1 cellular context compared by ENCODE assay signal in the genomic region with DNA sequence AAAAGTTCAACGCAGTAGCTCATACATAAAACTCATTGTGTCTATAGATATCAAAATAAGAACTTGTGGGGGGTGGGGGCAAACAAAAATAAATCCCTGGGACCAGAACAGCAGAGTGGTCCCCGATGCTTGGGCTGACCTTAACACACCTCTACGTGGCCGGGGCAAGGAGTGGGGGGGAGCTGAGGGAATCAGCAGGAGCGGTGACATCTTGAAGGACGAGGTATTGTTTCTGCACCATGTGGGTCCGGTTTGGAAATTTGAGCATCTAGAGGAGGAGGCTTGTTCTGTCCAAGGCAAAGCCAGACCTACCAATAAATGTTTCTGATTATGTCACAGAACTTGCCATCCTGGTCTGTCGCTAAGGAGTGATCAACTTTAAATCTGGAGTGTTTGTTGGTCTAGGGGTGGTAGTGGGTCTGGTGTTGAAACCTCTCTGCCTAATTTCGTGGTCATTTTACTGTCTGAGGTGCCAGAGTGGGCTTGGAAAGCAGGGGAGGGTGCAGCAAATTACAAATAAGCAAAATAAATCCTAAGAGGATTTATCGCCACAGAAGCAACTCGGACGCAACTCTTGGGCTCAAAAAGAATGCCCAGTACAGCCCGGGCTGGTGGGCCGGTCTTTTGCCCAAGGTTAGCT.
TF ChIP-seq lines count a peak whose summit lies in the region.

No MANE protein-coding gene starts in this region.

TF ChIP-seq in GM12878, 131 proteins besides CTCF, POLR2A, EP300 and RAD21 (continued from another document):
- no peak for TF ChIP-seq EZH2 (IDR thresholded peaks at IDR 0.05; ENCODE audit: borderline replicate concordance, control insufficient read depth, low read depth, low read length)
- TF ChIP-seq POU2F2 (IDR thresholded peaks at IDR 0.05; ENCODE audit: borderline replicate concordance, low read depth, low read length) = no peak
- no peak for TF ChIP-seq TARDBP (IDR thresholded peaks at IDR 0.05; ENCODE audit: borderline replicate concordance)
- TF ChIP-seq ZNF622 (IDR thresholded peaks at IDR 0.05) = no peak
- TF ChIP-seq, protein P1, sequence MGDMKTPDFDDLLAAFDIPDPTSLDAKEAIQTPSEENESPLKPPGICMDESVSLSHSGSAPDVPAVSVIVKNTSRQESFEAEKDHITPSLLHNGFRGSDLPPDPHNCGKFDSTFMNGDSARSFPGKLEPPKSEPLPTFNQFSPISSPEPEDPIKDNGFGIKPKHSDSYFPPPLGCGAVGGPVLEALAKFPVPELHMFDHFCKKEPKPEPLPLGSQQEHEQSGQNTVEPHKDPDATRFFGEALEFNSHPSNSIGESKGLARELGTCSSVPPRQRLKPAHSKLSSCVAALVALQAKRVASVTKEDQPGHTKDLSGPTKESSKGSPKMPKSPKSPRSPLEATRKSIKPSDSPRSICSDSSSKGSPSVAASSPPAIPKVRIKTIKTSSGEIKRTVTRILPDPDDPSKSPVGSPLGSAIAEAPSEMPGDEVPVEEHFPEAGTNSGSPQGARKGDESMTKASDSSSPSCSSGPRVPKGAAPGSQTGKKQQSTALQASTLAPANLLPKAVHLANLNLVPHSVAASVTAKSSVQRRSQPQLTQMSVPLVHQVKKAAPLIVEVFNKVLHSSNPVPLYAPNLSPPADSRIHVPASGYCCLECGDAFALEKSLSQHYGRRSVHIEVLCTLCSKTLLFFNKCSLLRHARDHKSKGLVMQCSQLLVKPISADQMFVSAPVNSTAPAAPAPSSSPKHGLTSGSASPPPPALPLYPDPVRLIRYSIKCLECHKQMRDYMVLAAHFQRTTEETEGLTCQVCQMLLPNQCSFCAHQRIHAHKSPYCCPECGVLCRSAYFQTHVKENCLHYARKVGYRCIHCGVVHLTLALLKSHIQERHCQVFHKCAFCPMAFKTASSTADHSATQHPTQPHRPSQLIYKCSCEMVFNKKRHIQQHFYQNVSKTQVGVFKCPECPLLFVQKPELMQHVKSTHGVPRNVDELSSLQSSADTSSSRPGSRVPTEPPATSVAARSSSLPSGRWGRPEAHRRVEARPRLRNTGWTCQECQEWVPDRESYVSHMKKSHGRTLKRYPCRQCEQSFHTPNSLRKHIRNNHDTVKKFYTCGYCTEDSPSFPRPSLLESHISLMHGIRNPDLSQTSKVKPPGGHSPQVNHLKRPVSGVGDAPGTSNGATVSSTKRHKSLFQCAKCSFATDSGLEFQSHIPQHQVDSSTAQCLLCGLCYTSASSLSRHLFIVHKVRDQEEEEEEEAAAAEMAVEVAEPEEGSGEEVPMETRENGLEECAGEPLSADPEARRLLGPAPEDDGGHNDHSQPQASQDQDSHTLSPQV (IDR thresholded peaks at IDR 0.05) = no peak
- TF ChIP-seq, protein P2, sequence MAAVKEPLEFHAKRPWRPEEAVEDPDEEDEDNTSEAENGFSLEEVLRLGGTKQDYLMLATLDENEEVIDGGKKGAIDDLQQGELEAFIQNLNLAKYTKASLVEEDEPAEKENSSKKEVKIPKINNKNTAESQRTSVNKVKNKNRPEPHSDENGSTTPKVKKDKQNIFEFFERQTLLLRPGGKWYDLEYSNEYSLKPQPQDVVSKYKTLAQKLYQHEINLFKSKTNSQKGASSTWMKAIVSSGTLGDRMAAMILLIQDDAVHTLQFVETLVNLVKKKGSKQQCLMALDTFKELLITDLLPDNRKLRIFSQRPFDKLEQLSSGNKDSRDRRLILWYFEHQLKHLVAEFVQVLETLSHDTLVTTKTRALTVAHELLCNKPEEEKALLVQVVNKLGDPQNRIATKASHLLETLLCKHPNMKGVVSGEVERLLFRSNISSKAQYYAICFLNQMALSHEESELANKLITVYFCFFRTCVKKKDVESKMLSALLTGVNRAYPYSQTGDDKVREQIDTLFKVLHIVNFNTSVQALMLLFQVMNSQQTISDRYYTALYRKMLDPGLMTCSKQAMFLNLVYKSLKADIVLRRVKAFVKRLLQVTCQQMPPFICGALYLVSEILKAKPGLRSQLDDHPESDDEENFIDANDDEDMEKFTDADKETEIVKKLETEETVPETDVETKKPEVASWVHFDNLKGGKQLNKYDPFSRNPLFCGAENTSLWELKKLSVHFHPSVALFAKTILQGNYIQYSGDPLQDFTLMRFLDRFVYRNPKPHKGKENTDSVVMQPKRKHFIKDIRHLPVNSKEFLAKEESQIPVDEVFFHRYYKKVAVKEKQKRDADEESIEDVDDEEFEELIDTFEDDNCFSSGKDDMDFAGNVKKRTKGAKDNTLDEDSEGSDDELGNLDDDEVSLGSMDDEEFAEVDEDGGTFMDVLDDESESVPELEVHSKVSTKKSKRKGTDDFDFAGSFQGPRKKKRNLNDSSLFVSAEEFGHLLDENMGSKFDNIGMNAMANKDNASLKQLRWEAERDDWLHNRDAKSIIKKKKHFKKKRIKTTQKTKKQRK (IDR thresholded peaks at IDR 0.05; ENCODE audit: low read depth, low read length) = no peak
- no peak for TF ChIP-seq CBX5 (IDR thresholded peaks at IDR 0.05; ENCODE audit: low read depth)
- TF ChIP-seq SMAD1 (IDR thresholded peaks at IDR 0.05; ENCODE audit: low read depth, partially characterized antibody) = no peak
- TF ChIP-seq, protein P3, sequence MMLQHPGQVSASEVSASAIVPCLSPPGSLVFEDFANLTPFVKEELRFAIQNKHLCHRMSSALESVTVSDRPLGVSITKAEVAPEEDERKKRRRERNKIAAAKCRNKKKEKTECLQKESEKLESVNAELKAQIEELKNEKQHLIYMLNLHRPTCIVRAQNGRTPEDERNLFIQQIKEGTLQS (IDR thresholded peaks at IDR 0.05; ENCODE audit: borderline replicate concordance, extremely low read depth, low read depth, low read length) = no peak
- TF ChIP-seq GATAD2B (conservative IDR thresholded peaks at IDR 0.05; ENCODE audit: low read depth) = no peak
- no peak for TF ChIP-seq ZSCAN29 (IDR thresholded peaks at IDR 0.05)
- TF ChIP-seq ZBED1 (IDR thresholded peaks at IDR 0.05; ENCODE audit: borderline replicate concordance) = no peak
- TF ChIP-seq RELA (IDR thresholded peaks at IDR 0.05; ENCODE audit: borderline replicate concordance, partially characterized antibody) = no peak
TF ChIP-seq in GM12878: peak in this region for 0.
